In genomic region chr15:41911691-41912345, GRCh38 we compare ENCODE assay signal across 15 cellular contexts. TPM values are rescaled to one million over a fixed set of nuclear protein-coding genes. Genes with fewer than 3 reads are reported as not detected.
A peak's percentile ranks its signal among the peaks of the same experiment; 100 is the strongest.
DNase-seq lines count a peak whose midpoint lies in the region; ATAC-seq and TF ChIP-seq lines count a peak whose summit lies in the region.
"Had no signal": no experiment of that assay in that cellular context is flagged by ENCODE, and none has a peak within 500 bp of the region (broad histone marks: within the 10 kb centered on the region; RNA-seq: fewer than 3 reads in every experiment).

No MANE protein-coding gene starts in this region.

- H3K9ac ChIP-seq in BLaER1: no peak overlapping the region
- no peak overlapping the region for H3K9ac ChIP-seq in BLaER1 treated with 17β-estradiol and CSF1 and Interleukin-3, amounts not matched to agents 10 nM and 100 nM
- H3K9ac ChIP-seq: KMS-11 had no signal

- H4K20me1 ChIP-seq in BLaER1: no peaks in the 10 kb centered on the region
- peaks cover 0 to 11% (median 0%) of the 10 kb centered on the region in 11 experiments; a peak in 1 of 22 replicates for H4K20me1 ChIP-seq in BLaER1 treated with 17β-estradiol and CSF1 and Interleukin-3, amounts not matched to agents 10 nM and 100 nM

- H3K4me3 ChIP-seq in BLaER1 (no peak overlapping the region), mesodermal cell (ENCODE audit: extremely low read depth, insufficient read depth, low read length, poor library complexity, severe bottlenecking) (no peak overlapping the region)
- no peak overlapping the region for H3K4me3 ChIP-seq in BLaER1 treated with 17β-estradiol and CSF1 and Interleukin-3, amounts not matched to agents 10 nM and 100 nM
- H3K4me3 ChIP-seq: tibial artery had no signal

- no peak overlapping the region; the same call in 1 of the 2 replicates for H3K27ac ChIP-seq in BLaER1
- peak overlapping the region in 1 of 11 experiments; percentile 26; a peak in 1 of 22 replicates for H3K27ac ChIP-seq in BLaER1 treated with 17β-estradiol and CSF1 and Interleukin-3, amounts not matched to agents 10 nM and 100 nM
- peak overlapping the region; percentile 10 for H3K27ac ChIP-seq in mesodermal cell (ENCODE audit: low read depth, low read length, severe bottlenecking)
- H3K27ac ChIP-seq: brain microvascular endothelial cell, KMS-11, tibial artery had no signal

- peak overlapping the region; percentile 60; the same call in 1 of the 2 replicates for H3K27ac Mint-ChIP-seq in WTC11

- H3K4me1 ChIP-seq in BLaER1 (peaks cover 68% of the 10 kb centered on the region), mesodermal cell (ENCODE audit: control insufficient read depth, insufficient read depth, low read length, poor library complexity, severe bottlenecking) (no peaks in the 10 kb centered on the region)
- H3K4me1 ChIP-seq in BLaER1 treated with 17β-estradiol and CSF1 and Interleukin-3, amounts not matched to agents 10 nM and 100 nM: peaks cover 53 to 69% (median 59%) of the 10 kb centered on the region in 10 experiments

- peaks cover 37% of the 10 kb centered on the region for H3K36me3 Mint-ChIP-seq in WTC11

- H3K4me1 Mint-ChIP-seq in WTC11: no peaks in the 10 kb centered on the region

- H3K9me3 ChIP-seq in BLaER1 (peaks cover 6% of the 10 kb centered on the region), mesodermal cell (ENCODE audit: control insufficient read depth, low read length) (no peaks in the 10 kb centered on the region)
- peaks cover 4 to 10% (median 7%) of the 10 kb centered on the region in 11 experiments for H3K9me3 ChIP-seq in BLaER1 treated with 17β-estradiol and CSF1 and Interleukin-3, amounts not matched to agents 10 nM and 100 nM (replicated peaks in 1 of 11)
- H3K9me3 ChIP-seq: tibial artery had no signal

- no peaks in the 10 kb centered on the region for H3K27me3 ChIP-seq in BLaER1
- H3K27me3 ChIP-seq in BLaER1 treated with 17β-estradiol and CSF1 and Interleukin-3, amounts not matched to agents 10 nM and 100 nM: no peaks in the 10 kb centered on the region
- H3K27me3 ChIP-seq: brain microvascular endothelial cell, tibial artery had no signal

- H3K4me2 ChIP-seq in BLaER1: 0 out of 2 replicates have a peak overlapping the region, but pooled peaks have one; percentile 2
- H3K4me2 ChIP-seq in BLaER1 treated with 17β-estradiol and CSF1 and Interleukin-3, amounts not matched to agents 10 nM and 100 nM: peak overlapping the region in 7 of 11 experiments; percentile 1 to 40 (median 7); a peak in 4 of 22 replicates
- H3K4me2 ChIP-seq: KMS-11 had no signal

- ATAC-seq in WTC11: no peak
- ATAC-seq: left colon had no signal

- H3K9me3 Mint-ChIP-seq in WTC11: no peaks in the 10 kb centered on the region

- H3K27me3 Mint-ChIP-seq in WTC11 (ENCODE audit: low read depth): no peaks in the 10 kb centered on the region

- H3K36me3 ChIP-seq in BLaER1: peaks cover 31% of the 10 kb centered on the region
- H3K36me3 ChIP-seq in BLaER1 treated with 17β-estradiol and CSF1 and Interleukin-3, amounts not matched to agents 10 nM and 100 nM: peaks cover 22 to 73% (median 46%) of the 10 kb centered on the region in 11 experiments
- peaks cover 73% of the 10 kb centered on the region for H3K36me3 ChIP-seq in mesodermal cell (ENCODE audit: control insufficient read depth, insufficient read depth, low read length)

- DNase-seq in WTC11 (ENCODE audit: low spot score) (no peak), GM10266 (ENCODE audit: extremely low spot score) (no peak), NCI-H187 (lab: John Stamatoyannopoulos, UW) (no peak), cerebellar cortex (ENCODE audit: low spot score) (no peak)
- DNase-seq: brain microvascular endothelial cell, left colon, NCI-H1930, NCI-H69, nucleus accumbens, T-helper 1 cell, tibial artery had no signal

- no peak for TF ChIP-seq CTCF in WTC11 (IDR thresholded peaks at IDR 0.05)
- no peak for TF ChIP-seq CTCF in GM10266 (IDR thresholded peaks at IDR 0.05; ENCODE audit: control insufficient read depth, insufficient read depth, low read depth, missing control alignments)

- POLR2A ChIA-PET in WTC11 (lab: Charles Lee): no interaction called here

- 95 to 98% methylated on average over 12 to 14 of the region's 14 CpGs for WGBS in mesodermal cell (ENCODE audit: insufficient coverage in 2 of 2), 2 experiments

- CTCF ChIA-PET in WTC11 (lab: Charles Lee): interaction anchor here (2.9 kb wide), 1 partner anchor 7 kb away, joined by 11 read pairs; no protein-coding TSS in a partner anchor

- no peak overlapping the region for H3K4me3 Mint-ChIP-seq in WTC11

TF ChIP-seq in WTC11, 78 proteins besides CTCF, POLR2A, EP300 and RAD21:
- TF ChIP-seq RELA (CRISPR knock-in tag; IDR thresholded peaks at IDR 0.05; ENCODE audit: borderline replicate concordance) (no peak), RORB (CRISPR knock-in tag; IDR thresholded peaks at IDR 0.05) (no peak), PRRX2 (CRISPR knock-in tag; IDR thresholded peaks at IDR 0.05) (no peak), IRF2 (CRISPR knock-in tag; IDR thresholded peaks at IDR 0.05; ENCODE audit: borderline replicate concordance, low read depth) (no peak), MYBL2 (CRISPR knock-in tag; IDR thresholded peaks at IDR 0.05) (no peak), ZNF317 (CRISPR knock-in tag; IDR thresholded peaks at IDR 0.05; ENCODE audit: borderline replicate concordance, low read depth) (no peak), SP1 (CRISPR knock-in tag; conservative IDR thresholded peaks at IDR 0.05) (no peak)
- TF ChIP-seq, protein P1, sequence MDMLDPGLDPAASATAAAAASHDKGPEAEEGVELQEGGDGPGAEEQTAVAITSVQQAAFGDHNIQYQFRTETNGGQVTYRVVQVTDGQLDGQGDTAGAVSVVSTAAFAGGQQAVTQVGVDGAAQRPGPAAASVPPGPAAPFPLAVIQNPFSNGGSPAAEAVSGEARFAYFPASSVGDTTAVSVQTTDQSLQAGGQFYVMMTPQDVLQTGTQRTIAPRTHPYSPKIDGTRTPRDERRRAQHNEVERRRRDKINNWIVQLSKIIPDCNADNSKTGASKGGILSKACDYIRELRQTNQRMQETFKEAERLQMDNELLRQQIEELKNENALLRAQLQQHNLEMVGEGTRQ (CRISPR knock-in tag; IDR thresholded peaks at IDR 0.05): no peak
TF ChIP-seq in WTC11: peak in this region for 0.

RNA-seq across cellular contexts. Expression of gene SPTBN5, which starts 18.0 kb away (rescaled TPM):
- 1.2 to 2.3 TPM (median 2.0 TPM) in 3 replicates for total RNA-seq in WTC11 (2021)
- polyA plus RNA-seq in mesodermal cell (2013, experiment 1 of 2): 0.52 TPM
- polyA plus RNA-seq in mesodermal cell (2013, experiment 2 of 2): 0.30 TPM
